ENCODE assay signal across 1 cellular context in the genomic region with DNA sequence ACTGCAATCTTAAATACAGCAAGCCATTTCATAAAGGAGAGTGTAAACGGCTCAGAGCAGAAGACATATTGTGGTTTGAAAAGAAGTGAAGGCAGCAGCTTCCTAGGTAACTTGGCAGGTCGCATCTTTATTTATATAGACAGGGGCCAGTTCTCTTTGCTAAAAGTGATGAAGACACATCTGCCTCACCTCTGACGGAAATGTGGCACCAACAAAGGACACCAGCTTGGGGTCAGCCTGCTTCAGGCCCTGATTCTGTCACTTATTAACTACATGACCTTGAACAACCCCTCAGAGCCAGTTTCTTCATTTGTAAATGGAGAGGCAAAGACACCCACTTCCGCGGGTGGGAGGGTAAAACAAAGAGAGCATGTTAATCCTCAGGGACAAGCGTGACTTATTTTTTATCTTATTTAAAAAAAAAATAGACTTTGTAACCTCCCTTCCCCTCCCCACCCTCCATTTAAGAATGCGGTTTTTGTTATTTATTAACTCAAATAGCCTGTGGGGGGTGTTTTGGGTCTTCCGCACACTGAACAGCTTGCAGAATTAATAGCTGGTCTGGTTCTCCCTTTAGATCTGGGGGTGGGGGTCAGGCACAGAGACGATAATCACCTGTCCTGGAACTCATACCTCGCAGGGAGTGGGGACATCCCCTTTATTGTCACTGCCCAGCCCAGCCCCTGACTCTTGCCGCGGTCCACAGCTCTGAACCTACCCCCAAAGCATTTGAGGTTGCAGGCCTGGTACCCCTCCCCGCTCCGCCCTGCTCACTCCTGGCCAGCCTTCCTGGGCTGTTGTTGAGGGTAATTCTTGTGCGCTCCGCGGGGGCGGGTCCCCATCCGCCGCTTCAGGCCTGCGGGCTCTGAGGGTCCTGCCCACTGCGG.
TF ChIP-seq lines count a peak whose summit lies in the region.

No MANE protein-coding gene starts in this region.

TF ChIP-seq in SK-N-SH, 30 proteins besides CTCF, POLR2A, EP300 and RAD21 (continued from another document):
- TF ChIP-seq REST (IDR thresholded peaks at IDR 0.05; ENCODE audit: low read depth, low read length) (no peak), SIN3A (IDR thresholded peaks at IDR 0.05; ENCODE audit: borderline replicate concordance, low read depth, low read length) (no peak), FOSL2 (IDR thresholded peaks at IDR 0.05; ENCODE audit: borderline replicate concordance, low read depth) (no peak), FOXM1 (IDR thresholded peaks at IDR 0.05; ENCODE audit: low read depth) (no peak)
- TF ChIP-seq, protein P1, sequence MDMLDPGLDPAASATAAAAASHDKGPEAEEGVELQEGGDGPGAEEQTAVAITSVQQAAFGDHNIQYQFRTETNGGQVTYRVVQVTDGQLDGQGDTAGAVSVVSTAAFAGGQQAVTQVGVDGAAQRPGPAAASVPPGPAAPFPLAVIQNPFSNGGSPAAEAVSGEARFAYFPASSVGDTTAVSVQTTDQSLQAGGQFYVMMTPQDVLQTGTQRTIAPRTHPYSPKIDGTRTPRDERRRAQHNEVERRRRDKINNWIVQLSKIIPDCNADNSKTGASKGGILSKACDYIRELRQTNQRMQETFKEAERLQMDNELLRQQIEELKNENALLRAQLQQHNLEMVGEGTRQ (IDR thresholded peaks at IDR 0.05; ENCODE audit: borderline replicate concordance, low read depth, low read length), result no peak
